17 cellular contexts compared by ENCODE assay signal in the genomic region with DNA sequence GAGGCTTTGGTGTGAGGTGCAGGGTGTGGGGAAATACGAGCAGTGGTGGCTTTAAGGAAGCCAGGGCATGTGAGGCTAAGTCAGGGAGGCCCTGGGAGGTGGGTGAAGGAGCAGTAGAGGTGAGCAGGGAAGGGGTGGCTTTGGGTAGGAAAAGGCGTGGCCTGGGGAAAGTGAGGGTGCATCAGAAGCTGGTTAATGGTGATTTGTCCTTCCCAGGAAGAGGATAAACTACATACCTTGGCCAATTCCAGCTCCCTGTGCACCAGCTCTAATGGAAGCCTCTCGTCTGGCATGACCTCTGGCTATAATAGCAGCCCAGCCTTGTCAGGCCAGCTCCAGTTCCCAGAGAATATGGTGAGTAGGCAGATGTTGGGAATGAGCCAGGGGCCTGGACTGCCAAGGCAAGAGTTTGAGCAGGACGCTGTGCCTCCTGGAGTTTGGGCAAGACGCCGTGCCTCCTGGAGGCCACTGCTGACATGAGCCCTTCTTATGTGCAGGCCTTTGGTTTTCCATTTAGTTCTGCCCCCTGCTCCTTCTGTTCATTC.
"Had no signal": no experiment of that assay in that cellular context is flagged by ENCODE, and none has a peak within 500 bp of the region (broad histone marks: within the 10 kb centered on the region; RNA-seq: fewer than 3 reads in every experiment).

No MANE protein-coding gene starts in this region.

- H3K4me1 ChIP-seq: esophagus muscularis mucosa, sigmoid colon, spleen, uterus had no signal

- H3K27ac ChIP-seq: cardiac muscle cell, esophagus muscularis mucosa, uterus, WERI-Rb-1 had no signal

- H3K27me3 ChIP-seq: cardiac muscle cell, esophagus muscularis mucosa, sigmoid colon, spleen, tibial artery, uterus had no signal

- H3K36me3 ChIP-seq: cardiac muscle cell, uterus had no signal

- H3K9me3 ChIP-seq: sigmoid colon, spleen, tibial artery, uterus had no signal

- H3K4me3 ChIP-seq: cardiac muscle cell, esophagus muscularis mucosa, lung, sigmoid colon, spleen, tibial artery, uterus had no signal

- ATAC-seq: activated T-cell treated with anti-CD3 and anti-CD28 coated beads, Interleukin-2, amount 50 U/mL, for 72 hours had no signal

- DNase-seq: activated CD4-positive, alpha-beta T cell treated with anti-CD3 and anti-CD28 coated beads for 1 hour; activated gamma-delta T cell; activated T-cell treated with anti-CD3 and anti-CD28 coated beads, Interleukin-2, amount 50 U/mL, for 72 hours; amniotic stem cell; dermis blood vessel endothelial cell; effector memory CD4-positive, alpha-beta T cell; nucleus accumbens; sigmoid colon; spleen; stimulated activated naive CD4-positive, alpha-beta T cell; T-helper 2 cell; uterus; WERI-Rb-1 had no signal
